Comparison of ENCODE assay signal across 28 cellular contexts in genomic region chr3:106570426-106570825, GRCh38.
"Had no signal": no experiment of that assay in that cellular context is flagged by ENCODE, and none has a peak within 500 bp of the region (broad histone marks: within the 10 kb centered on the region; RNA-seq: fewer than 3 reads in every experiment).

No MANE protein-coding gene starts in this region.

- H3K27ac Mint-ChIP-seq: activated CD4-positive, alpha-beta memory T cell treated with anti-CD3 and anti-CD28 coated beads for 36 hours; activated CD4-positive, alpha-beta T cell treated with anti-CD3 and anti-CD28 coated beads, Interleukin-2, amount 10 ng/mL, durations not matched to agents 7 days and 5 days; activated naive CD4-positive, alpha-beta T cell treated with anti-CD3 and anti-CD28 coated beads, Interleukin-2, amount 50 U/mL, for 72 hours; activated naive CD8-positive, alpha-beta T cell treated with anti-CD3 and anti-CD28 coated beads, Interleukin-2, amount 50 U/mL, for 24 hours; brain had no signal

- DNase-seq: activated CD4-positive, alpha-beta memory T cell treated with anti-CD3 and anti-CD28 coated beads for 36 hours; activated CD4-positive, alpha-beta T cell treated with anti-CD3 and anti-CD28 coated beads, Interleukin-2, amount 10 ng/mL, durations not matched to agents 7 days and 5 days; activated CD4-positive, CD25-positive, alpha-beta regulatory T cell; activated CD8-positive, alpha-beta memory T cell treated with anti-CD3 and anti-CD28 coated beads for 24 hours; activated effector memory CD4-positive, alpha-beta T cell treated with anti-CD3 and anti-CD28 coated beads, Interleukin-2, amount 50 U/mL, for 16 hours; activated naive CD4-positive, alpha-beta T cell treated with Interleukin-2 at 50 U/mL for 16 hours; activated naive CD8-positive, alpha-beta T cell treated with anti-CD3 and anti-CD28 coated beads, Interleukin-2, amount 50 U/mL, for 24 hours; activated T-cell treated with anti-CD3 and anti-CD28 coated beads, Interleukin-2, amount 50 U/mL, for 4 hours; amniotic stem cell; Karpas-422; MM.1S; NCI-H1048; NCI-H1930; NCI-H2171; NCI-H2227 treated with DMSO at 0.1 percent for 48 hours; NCI-H446 treated with DMSO at 0.1 percent for 48 hours; NCI-H524 treated with DMSO at 0.1 percent for 48 hours; NCI-H82; RPMI8226; SW 1271; T-helper 9 cell had no signal

- H3K27me3 ChIP-seq: ascending aorta had no signal

- H3K4me3 ChIP-seq: ascending aorta, K562, SK-N-MC had no signal

- H3K9me3 Mint-ChIP-seq: activated CD4-positive, alpha-beta memory T cell treated with anti-CD3 and anti-CD28 coated beads for 36 hours; activated CD4-positive, alpha-beta T cell treated with anti-CD3 and anti-CD28 coated beads, Interleukin-2, amount 10 ng/mL, durations not matched to agents 7 days and 5 days; activated naive CD4-positive, alpha-beta T cell treated with anti-CD3 and anti-CD28 coated beads, Interleukin-2, amount 50 U/mL, for 72 hours; activated naive CD8-positive, alpha-beta T cell treated with anti-CD3 and anti-CD28 coated beads, Interleukin-2, amount 50 U/mL, for 24 hours; activated T-cell treated with anti-CD3 and anti-CD28 coated beads, Interleukin-2, amount 50 U/mL, for 4 hours; brain had no signal

- H3K27ac ChIP-seq: ascending aorta, SK-N-MC, VCaP had no signal

- FAIRE-seq: K562, TTC549 had no signal

- H3K27me3 Mint-ChIP-seq: activated CD4-positive, alpha-beta T cell treated with anti-CD3 and anti-CD28 coated beads, Interleukin-2, amount 10 ng/mL, durations not matched to agents 7 days and 5 days; activated naive CD8-positive, alpha-beta T cell treated with anti-CD3 and anti-CD28 coated beads, Interleukin-2, amount 50 U/mL, for 24 hours had no signal

- H3K4me1 Mint-ChIP-seq: activated CD4-positive, alpha-beta T cell treated with anti-CD3 and anti-CD28 coated beads, Interleukin-2, amount 10 ng/mL, durations not matched to agents 7 days and 5 days; brain had no signal

- H3K36me3 Mint-ChIP-seq: activated CD4-positive, alpha-beta memory T cell treated with anti-CD3 and anti-CD28 coated beads for 36 hours; activated naive CD4-positive, alpha-beta T cell treated with anti-CD3 and anti-CD28 coated beads, Interleukin-2, amount 50 U/mL, for 72 hours; brain had no signal

- H3K9me3 ChIP-seq: ascending aorta had no signal

- H3K4me1 ChIP-seq: ascending aorta had no signal

- H3K4me3 Mint-ChIP-seq: activated CD4-positive, alpha-beta memory T cell treated with anti-CD3 and anti-CD28 coated beads for 36 hours; activated CD4-positive, alpha-beta T cell treated with anti-CD3 and anti-CD28 coated beads, Interleukin-2, amount 10 ng/mL, durations not matched to agents 7 days and 5 days; activated naive CD8-positive, alpha-beta T cell treated with anti-CD3 and anti-CD28 coated beads, Interleukin-2, amount 50 U/mL, for 24 hours; activated T-cell treated with anti-CD3 and anti-CD28 coated beads, Interleukin-2, amount 50 U/mL, for 4 hours; brain had no signal

- H3K36me3 ChIP-seq: ascending aorta had no signal
